1 cellular context compared by ENCODE assay signal in genomic region chr2:86625096-86625495, GRCh38.
TF ChIP-seq lines count a peak whose summit lies in the region.

No MANE protein-coding gene starts in this region.

TF ChIP-seq in IMR-90, 13 proteins besides CTCF, POLR2A, EP300 and RAD21 (continued from another document):
- TF ChIP-seq ELK1 (IDR thresholded peaks at IDR 0.05; ENCODE audit: borderline replicate concordance, low read depth, low read length), result no peak
- TF ChIP-seq FOS (IDR thresholded peaks at IDR 0.05; ENCODE audit: low read depth, low read length), result no peak
- TF ChIP-seq NFE2L2 (IDR thresholded peaks at IDR 0.05; ENCODE audit: low read depth, low read length), result no peak
- TF ChIP-seq MAZ (IDR thresholded peaks at IDR 0.05; ENCODE audit: borderline replicate concordance, low read depth, low read length), result no peak
- TF ChIP-seq MXI1 (IDR thresholded peaks at IDR 0.05; ENCODE audit: borderline replicate concordance, low read depth, low read length), result no peak
- no peak for TF ChIP-seq MAFK (IDR thresholded peaks at IDR 0.05; ENCODE audit: low read depth, low read length)
